In genomic region chrY:17318631-17319030, GRCh38 we compare ENCODE assay signal across 26 cellular contexts.
"Had no signal": no experiment of that assay in that cellular context is flagged by ENCODE, and none has a peak within 500 bp of the region (broad histone marks: within the 10 kb centered on the region; RNA-seq: fewer than 3 reads in every experiment).

No MANE protein-coding gene starts in this region.

- DNase-seq: cerebellar nuclear complex; cortex of kidney; effector memory CD8-positive, alpha-beta T cell; hypothalamus; immature natural killer cell; islet precursor cell; kidney glomerular epithelial cell; mesendoderm; midbrain; naive thymus-derived CD4-positive, alpha-beta T cell; stimulated activated CD4-positive, alpha-beta T cell treated with anti-CD3 and anti-CD28 coated beads, Interleukin-2, amount 100 ng/mL, for 24 hours; stimulated activated CD4-positive, alpha-beta T cell treated with anti-CD3 and anti-CD28 coated beads, Interleukin-4, amount 100 ng/mL, for 24 hours; stimulated activated naive CD8-positive, alpha-beta T cell treated with anti-CD3 and anti-CD28 coated beads, Interleukin-15, Interleukin-2, amounts not matched to agents 100 U/mL and 50 U/mL, for 24 hours; substantia nigra; testis; tibial artery had no signal

- H3K36me3 ChIP-seq: esophagus muscularis mucosa, neural progenitor cell, right atrium auricular region, tibial artery had no signal

- H3K27me3 ChIP-seq: esophagus muscularis mucosa, neural progenitor cell, right atrium auricular region, testis, tibial artery had no signal

- H3K4me1 ChIP-seq: esophagus muscularis mucosa, neural progenitor cell, parathyroid adenoma, right atrium auricular region, testis, tibial artery had no signal

- H3K9me3 ChIP-seq: esophagus muscularis mucosa, right atrium auricular region, testis, tibial artery had no signal

- H3K9ac ChIP-seq: neural progenitor cell, parathyroid adenoma had no signal

- ATAC-seq: effector memory CD8-positive, alpha-beta T cell; naive thymus-derived CD4-positive, alpha-beta T cell; sciatic nerve; stimulated activated memory B cell treated with anti-CD40 and anti-IgM and Interleukin-4, amounts not matched to agents 10 μg/mL and 1 μg/mL and 100 μg/mL, for 72 hours; stimulated activated naive CD8-positive, alpha-beta T cell treated with anti-CD3 and anti-CD28 coated beads, Interleukin-15, Interleukin-2, amounts not matched to agents 100 U/mL and 50 U/mL, for 24 hours had no signal

- H3K4me2 ChIP-seq: neural progenitor cell, smooth muscle cell had no signal

- H3K4me3 ChIP-seq: esophagus muscularis mucosa, lung, neural progenitor cell, right atrium auricular region, smooth muscle cell, testis, tibial artery had no signal

- H3K27ac ChIP-seq: esophagus muscularis mucosa, neural progenitor cell, parathyroid adenoma, right atrium auricular region, testis, tibial artery had no signal

- H3K79me2 ChIP-seq: parathyroid adenoma had no signal

- H2AFZ ChIP-seq: neural progenitor cell, parathyroid adenoma had no signal

- FAIRE-seq: endometrium, frontal cortex had no signal
